Comparison of ENCODE assay signal across 13 cellular contexts in genomic region chr13:110418944-110419343, GRCh38.
DNase-seq lines count a peak whose midpoint lies in the region; ATAC-seq and TF ChIP-seq lines count a peak whose summit lies in the region.
"Had no signal": no experiment of that assay in that cellular context is flagged by ENCODE, and none has a peak within 500 bp of the region (broad histone marks: within the 10 kb centered on the region; RNA-seq: fewer than 3 reads in every experiment).

No MANE protein-coding gene starts in this region.

- peaks cover 0 to 3% (median 0%) of the 10 kb centered on the region in 11 experiments; a peak in 2 of 22 replicates for H3K9me3 ChIP-seq in BLaER1 treated with 17β-estradiol and CSF1 and Interleukin-3, amounts not matched to agents 10 nM and 100 nM (replicated peaks in 1 of 11)
- H3K9me3 ChIP-seq in heart left ventricle (no peaks in the 10 kb centered on the region), trophoblast cell (ENCODE audit: insufficient read depth, low read depth, low read length) (no peaks in the 10 kb centered on the region), prostate gland (no peaks in the 10 kb centered on the region), testis (no peaks in the 10 kb centered on the region)
- H3K9me3 ChIP-seq: SK-N-SH had no signal

- no peaks in the 10 kb centered on the region for H3K36me3 ChIP-seq in BLaER1 treated with 17β-estradiol and CSF1 and Interleukin-3, amounts not matched to agents 10 nM and 100 nM
- H3K36me3 ChIP-seq in heart left ventricle: peaks cover 0 to 20% (median 0%) of the 10 kb centered on the region in 9 donors
- peaks cover 11 to 21% of the 10 kb centered on the region in 2 experiments for H3K36me3 ChIP-seq in trophoblast cell (ENCODE audit: control insufficient read depth in 1 of 2, insufficient read depth in 2 of 2, low read length in 2 of 2)
- no peaks in the 10 kb centered on the region for H3K36me3 ChIP-seq in prostate gland
- H3K36me3 ChIP-seq in testis (ENCODE audit: low read depth, missing control alignments): no peaks in the 10 kb centered on the region
- H3K36me3 ChIP-seq: neural progenitor cell, WERI-Rb-1 had no signal

- 54 to 74% (median 65%) methylated on average over 9 of the region's 9 CpGs for WGBS in heart left ventricle, 4 donors
- WGBS in trophoblast cell (ENCODE audit: extremely low coverage, insufficient coverage, insufficient read length): no CpG with 5 or more reads among the region's 9 CpGs
- 87% methylated on average over 9 of the region's 9 CpGs for WGBS in prostate gland
- 75 to 87% methylated on average over 9 of the region's 9 CpGs for WGBS in testis, 2 donors

- H3K9ac ChIP-seq in BLaER1 treated with 17β-estradiol and CSF1 and Interleukin-3, amounts not matched to agents 10 nM and 100 nM: no peak overlapping the region
- no peak overlapping the region for H3K9ac ChIP-seq in trophoblast cell (ENCODE audit: low read length)
- H3K9ac ChIP-seq: neural progenitor cell, SK-N-SH had no signal

- H3K27me3 ChIP-seq in BLaER1 treated with 17β-estradiol and CSF1 and Interleukin-3, amounts not matched to agents 10 nM and 100 nM: peaks cover 26 to 100% (median 53%) of the 10 kb centered on the region in 11 experiments; a peak in 21 of 22 replicates
- H3K27me3 ChIP-seq in heart left ventricle (peaks cover 0 to 5% (median 0%) of the 10 kb centered on the region in 9 donors), trophoblast cell (ENCODE audit: insufficient read depth, low read length) (no peaks in the 10 kb centered on the region), prostate gland (replicated peaks; ENCODE audit: insufficient read depth) (no peaks in the 10 kb centered on the region), testis (no peaks in the 10 kb centered on the region)
- H3K27me3 ChIP-seq: neural progenitor cell had no signal

- peak overlapping the region; percentile 24 for H3K4ac ChIP-seq in trophoblast cell (ENCODE audit: low read depth, low read length)

- intact Hi-C loops in heart left ventricle (cut with DNase I): loop anchor here in 2 of 10 donors (5.0 to 10.0 kb wide), 2 partner anchors 112 to 114 kb away; partner anchors contain the start of genes COL4A1 (in 2 of the 2) and COL4A2 (in 2 of the 2)
- intact Hi-C loops in left colon (cut with DNase I, micrococcal nuclease): loop anchor here (10.0 kb wide), 2 partner anchors 174 to 194 kb away; no protein-coding TSS in a partner anchor
- intact Hi-C loops in prostate gland (cut with DNase I): no loop called here
- intact Hi-C loops in testis (cut with DNase I; ENCODE audit: low total_unique reads): loop anchor here (10.0 kb wide), 1 partner anchor 194 kb away; no protein-coding TSS in a partner anchor

- H3K79me1 ChIP-seq in trophoblast cell (ENCODE audit: low read length): peaks cover 30% of the 10 kb centered on the region

- TF ChIP-seq POLR2A in heart left ventricle (IDR thresholded peaks at IDR 0.05) (no peak), prostate gland (IDR thresholded peaks at IDR 0.05) (no peak), testis (IDR thresholded peaks at IDR 0.05) (no peak)

- peak overlapping the region in 7 of 11 experiments; percentile 14 to 86 (median 63); a peak in 11 of 22 replicates for H3K4me2 ChIP-seq in BLaER1 treated with 17β-estradiol and CSF1 and Interleukin-3, amounts not matched to agents 10 nM and 100 nM
- no peak overlapping the region for H3K4me2 ChIP-seq in trophoblast cell (ENCODE audit: low read length)
- H3K4me2 ChIP-seq: neural progenitor cell, SK-N-SH had no signal

- DNase-seq in heart left ventricle (peak in 4 of 5 donors; percentile 72 to 78 (median 75)), trophoblast cell (peak; percentile 84 to 85), left colon (no peak), prostate gland (ENCODE audit: low spot score) (no peak), testis (no peak)
- DNase-seq: activated naive CD4-positive, alpha-beta T cell treated with Interleukin-2 at 50 U/mL for 16 hours; SK-N-SH; stimulated activated naive CD8-positive, alpha-beta T cell treated with anti-CD3 and anti-CD28 coated beads, Interleukin-15, amount 100 ng/mL, for 72 hours; WERI-Rb-1 had no signal

- no peak overlapping the region for H3K4me3 ChIP-seq in BLaER1 treated with 17β-estradiol and CSF1 and Interleukin-3, amounts not matched to agents 10 nM and 100 nM
- H3K4me3 ChIP-seq in heart left ventricle (peak overlapping the region in 1 of 12 donors; percentile 1), trophoblast cell (ENCODE audit: low read depth, low read length) (no peak overlapping the region), prostate gland (no peak overlapping the region), testis (no peak overlapping the region)
- H3K4me3 ChIP-seq: neural progenitor cell had no signal

- H4K20me1 ChIP-seq in BLaER1 treated with 17β-estradiol and CSF1 and Interleukin-3, amounts not matched to agents 10 nM and 100 nM: peaks cover 0 to 40% (median 0%) of the 10 kb centered on the region in 11 experiments; a peak in 7 of 22 replicates

- H2BK120ac ChIP-seq in trophoblast cell (ENCODE audit: insufficient read depth, low read length, poor library complexity): peak overlapping the region; percentile 35

- H2AFZ ChIP-seq in trophoblast cell (ENCODE audit: insufficient read depth, low read length, poor library complexity): no peak overlapping the region
- H2AFZ ChIP-seq: neural progenitor cell had no signal

- no peak overlapping the region for H3K23ac ChIP-seq in trophoblast cell (ENCODE audit: low read length)

- H4K91ac ChIP-seq in trophoblast cell (ENCODE audit: low read depth, low read length): peak overlapping the region; percentile 36

- H3K14ac ChIP-seq in trophoblast cell (ENCODE audit: low read length): peak overlapping the region; percentile 29

- peak overlapping the region; percentile 60 for H3K18ac ChIP-seq in trophoblast cell (ENCODE audit: low read length)

- no peak overlapping the region for H3K27ac ChIP-seq in BLaER1 treated with 17β-estradiol and CSF1 and Interleukin-3, amounts not matched to agents 10 nM and 100 nM
- H3K27ac ChIP-seq in heart left ventricle (peak overlapping the region; percentile 15 to 95 (median 69)), trophoblast cell (ENCODE audit: low read depth, low read length) (peak overlapping the region; percentile 40), prostate gland (no peak overlapping the region), testis (no peak overlapping the region)
- H3K27ac ChIP-seq: neural progenitor cell, WERI-Rb-1 had no signal

- peaks cover 5% of the 10 kb centered on the region for H3K79me2 ChIP-seq in trophoblast cell (ENCODE audit: control insufficient read depth, insufficient read depth, low read length, poor library complexity)

- H2AK5ac ChIP-seq in trophoblast cell (ENCODE audit: low read length): peak overlapping the region; percentile 11

- peaks cover 14 to 76% (median 58%) of the 10 kb centered on the region in 10 experiments; a peak in 19 of 20 replicates for H3K4me1 ChIP-seq in BLaER1 treated with 17β-estradiol and CSF1 and Interleukin-3, amounts not matched to agents 10 nM and 100 nM
- H3K4me1 ChIP-seq in heart left ventricle (peaks cover 16 to 86% (median 61%) of the 10 kb centered on the region in 12 donors), trophoblast cell (ENCODE audit: control insufficient read depth in 1 of 2, insufficient read depth in 2 of 2, low read length in 2 of 2) (peaks cover 22 to 40% of the 10 kb centered on the region in 2 experiments), prostate gland (replicated peaks) (no peaks in the 10 kb centered on the region), testis (peaks cover 10% of the 10 kb centered on the region)
- H3K4me1 ChIP-seq: neural progenitor cell had no signal

- peak; percentile 19 for ATAC-seq in HG03432 (IDR thresholded peaks at IDR 0.05; ENCODE audit: unreplicated experiment)
- ATAC-seq in heart left ventricle: peak; percentile 15 to 74 (median 36)
- no peak for ATAC-seq in left colon
- no peak for ATAC-seq in GM18867 (IDR thresholded peaks at IDR 0.05; ENCODE audit: unreplicated experiment)
- ATAC-seq: stimulated activated naive CD8-positive, alpha-beta T cell treated with anti-CD3 and anti-CD28 coated beads, Interleukin-15, amount 100 ng/mL, for 72 hours had no signal

- H4K12ac ChIP-seq in trophoblast cell (ENCODE audit: low read depth, low read length): no peak overlapping the region

- no peak overlapping the region for H4K8ac ChIP-seq in trophoblast cell (ENCODE audit: low read depth, low read length)

- TF ChIP-seq CTCF in heart left ventricle (IDR thresholded peaks at IDR 0.05) (no peak), prostate gland (IDR thresholded peaks at IDR 0.05) (no peak), testis (IDR thresholded peaks at IDR 0.05) (no peak)

- peak overlapping the region; percentile 54 for H2BK5ac ChIP-seq in trophoblast cell (ENCODE audit: low read depth, low read length, poor library complexity)

- H2BK12ac ChIP-seq in trophoblast cell (ENCODE audit: low read length): no peak overlapping the region

Comparison
In these comparisons a context has a peak if more than half of its experiments do, and no peak if none do; other contexts are left out.
1. H3K27ac ChIP-seq: peak in heart left ventricle (12 of 12) and trophoblast cell (single experiment); none in BLaER1 treated with 17β-estradiol and CSF1 and Interleukin-3, amounts not matched to agents 10 nM and 100 nM (0 of 11), prostate gland (0 of 2) and testis (0 of 2).
2. ATAC-seq: peak in HG03432 (single experiment) and heart left ventricle (4 of 4); none in left colon (single experiment) and GM18867 (single experiment).
3. DNase-seq: peak in heart left ventricle (4 of 5) and trophoblast cell (2 of 2); none in left colon (0 of 2), prostate gland (single experiment) and testis (single experiment).